ENCODE assay signal across 35 cellular contexts in genomic region chr2:38930600-38930999, GRCh38.
"Had no signal": no experiment of that assay in that cellular context is flagged by ENCODE, and none has a peak within 500 bp of the region (broad histone marks: within the 10 kb centered on the region; RNA-seq: fewer than 3 reads in every experiment).

No MANE protein-coding gene starts in this region.

- H3K4me3 ChIP-seq: MG63 had no signal

- H3K36me3 ChIP-seq: MG63 had no signal

- DNase-seq: Karpas-422, Kasumi-1, KG1, MG63, MM.1S, MV-4-11, NCI-H1048, NCI-H1092, NCI-H1092 treated with DMSO at 0.1 percent for 48 hours, NCI-H1105, NCI-H1105 treated with DMSO at 0.1 percent for 48 hours, NCI-H1417, NCI-H1417 treated with DMSO at 0.1 percent for 48 hours, NCI-H1436, NCI-H1436 treated with DMSO at 0.1 percent for 48 hours, NCI-H146, NCI-H1694, NCI-H1694 treated with DMSO at 0.1 percent for 48 hours, NCI-H187, NCI-H187 treated with DMSO at 0.1 percent for 48 hours, NCI-H1930, NCI-H2029 treated with DMSO at 0.1 percent for 48 hours, NCI-H2081, NCI-H2081 treated with DMSO at 0.1 percent for 48 hours, NCI-H2107, NCI-H2171, NCI-H2171 treated with DMSO at 0.1 percent for 48 hours, NCI-H2227 treated with DMSO at 0.1 percent for 48 hours, NCI-H226, NCI-H345, NCI-H446, NCI-H446 treated with DMSO at 0.1 percent for 48 hours, NCI-H510A, NCI-H510A treated with DMSO at 0.1 percent for 48 hours had no signal

- H3K4me2 ChIP-seq: KMS-11 had no signal

- H3K27me3 ChIP-seq: MG63 had no signal

- H3K27ac ChIP-seq: KMS-11 had no signal

- H3K9me3 ChIP-seq: MG63 had no signal

- H3K9ac ChIP-seq: KMS-11 had no signal
